Comparison of ENCODE assay signal across 9 cellular contexts in the genomic region with DNA sequence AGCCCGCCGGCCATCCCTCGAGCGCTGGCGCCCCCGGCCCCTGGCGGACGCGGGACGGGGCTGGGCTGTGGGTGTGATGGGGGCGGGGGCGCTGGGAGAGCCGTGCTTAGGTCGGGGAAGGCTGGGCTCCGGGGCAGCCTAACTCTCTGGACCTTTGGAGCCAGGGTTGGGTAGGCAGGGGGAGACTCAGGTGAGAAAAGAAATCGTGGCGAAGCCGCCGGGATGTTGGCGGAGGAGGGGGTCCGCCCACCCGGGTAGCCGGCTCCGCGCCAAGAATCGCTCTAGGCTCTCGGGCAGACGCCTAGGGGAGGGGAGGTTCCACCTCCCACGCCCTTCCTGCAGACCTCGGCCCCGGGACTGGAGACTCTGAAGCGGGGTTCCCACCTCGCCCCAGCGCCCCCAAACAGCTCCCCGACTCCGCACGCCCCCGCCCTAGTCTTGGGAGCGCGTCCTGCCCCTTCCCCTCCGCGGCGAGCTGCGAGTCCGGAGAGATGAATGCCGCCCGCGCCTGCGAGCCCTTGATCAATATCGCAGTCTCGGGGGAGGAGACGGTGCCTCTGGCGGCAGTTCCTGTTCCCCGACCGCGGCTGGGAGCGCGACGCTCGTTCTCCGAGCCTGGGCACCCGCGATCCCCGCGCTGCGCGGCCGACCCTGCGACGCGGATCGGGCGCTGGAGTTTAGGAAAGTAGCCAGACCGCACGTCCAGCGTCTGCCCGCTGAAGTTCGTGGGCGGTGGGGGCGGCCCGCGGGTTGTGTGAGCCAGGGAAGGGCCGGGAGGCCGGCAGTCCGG. TPM values are rescaled to one million over a fixed set of nuclear protein-coding genes. Genes with fewer than 3 reads are reported as not detected.
DNase-seq lines count a peak whose midpoint lies in the region; ATAC-seq and TF ChIP-seq lines count a peak whose summit lies in the region.
"Had no signal": no experiment of that assay in that cellular context is flagged by ENCODE, and none has a peak within 500 bp of the region (broad histone marks: within the 10 kb centered on the region; RNA-seq: fewer than 3 reads in every experiment).

No MANE protein-coding gene starts in this region.

- no peaks in the 10 kb centered on the region for H3K9me3 ChIP-seq in BE2C
- no peaks in the 10 kb centered on the region for H3K9me3 ChIP-seq in HUES48 (ENCODE audit: control insufficient read depth, insufficient read depth, low read length)
- H3K9me3 ChIP-seq in mesodermal cell (ENCODE audit: control insufficient read depth, low read length): no peaks in the 10 kb centered on the region
- H3K9me3 ChIP-seq in stomach smooth muscle (ENCODE audit: control insufficient read depth in 2 of 2, low read length in 2 of 2): no peaks in the 10 kb centered on the region
- H3K9me3 ChIP-seq: adrenal gland had no signal

- peaks cover 78% of the 10 kb centered on the region for H3K27me3 Mint-ChIP-seq in WTC11 (ENCODE audit: low read depth)

- CTCF ChIA-PET in WTC11 (lab: Charles Lee): interaction anchor here (0.6 to 4.9 kb wide), 30 partner anchors 9 to 356 kb away, joined by 3 to 103 read pairs (median 6); partner anchors contain the start of gene MAPT

- H3K9me3 Mint-ChIP-seq in WTC11: no peaks in the 10 kb centered on the region

- WGBS in mesodermal cell (ENCODE audit: insufficient coverage in 2 of 2), 2 experiments: 1% methylated on average over 40 to 66 of the region's 85 CpGs

- TF ChIP-seq CTCF in BE2C (IDR thresholded peaks at IDR 0.05; ENCODE audit: low read depth, low read length): no peak
- TF ChIP-seq CTCF in WTC11 (IDR thresholded peaks at IDR 0.05): no peak

- no peak overlapping the region for H3K9ac ChIP-seq in HUES48 (ENCODE audit: low read depth, low read length)
- H3K9ac ChIP-seq in stomach smooth muscle (ENCODE audit: low read length in 2 of 2): no peak overlapping the region

- no peak overlapping the region for H3K27ac Mint-ChIP-seq in WTC11

- ATAC-seq in WTC11: peak; percentile 28
- no peak for ATAC-seq in HG03025 (IDR thresholded peaks at IDR 0.05; ENCODE audit: low FRiP score, unreplicated experiment)
- ATAC-seq in GM19328 (IDR thresholded peaks at IDR 0.05; ENCODE audit: unreplicated experiment): no peak

- peaks cover 43% of the 10 kb centered on the region for H3K4me1 Mint-ChIP-seq in WTC11

- peak overlapping the region; percentile 73 for H3K4me3 Mint-ChIP-seq in WTC11

- no peak overlapping the region for H3K27ac ChIP-seq in HUES48 (ENCODE audit: low read depth, low read length)
- no peak overlapping the region for H3K27ac ChIP-seq in mesodermal cell (ENCODE audit: low read depth, low read length, severe bottlenecking)
- H3K27ac ChIP-seq in stomach smooth muscle (ENCODE audit: low read length): no peak overlapping the region
- H3K27ac ChIP-seq: adrenal gland had no signal

- DNase-seq in BE2C (peak; percentile 75), WTC11 (ENCODE audit: low spot score) (peak; percentile 52), dedifferentiated amniotic fluid mesenchymal stem cell (ENCODE audit: extremely low spot score) (peak; percentile 15)

- no peaks in the 10 kb centered on the region for H3K36me3 ChIP-seq in BE2C
- H3K36me3 ChIP-seq in HUES48 (ENCODE audit: control insufficient read depth, insufficient read depth, low read length): no peaks in the 10 kb centered on the region
- no peaks in the 10 kb centered on the region for H3K36me3 ChIP-seq in mesodermal cell (ENCODE audit: control insufficient read depth, insufficient read depth, low read length)
- no peaks in the 10 kb centered on the region for H3K36me3 ChIP-seq in stomach smooth muscle (ENCODE audit: control insufficient read depth in 2 of 2, insufficient read depth in 2 of 2, low read length in 2 of 2)
- H3K36me3 ChIP-seq: adrenal gland had no signal

- POLR2A ChIA-PET in WTC11 (lab: Charles Lee): interaction anchor here (0.6 to 1.5 kb wide), 3 partner anchors 13 to 377 kb away, joined by 3 to 6 read pairs (median 4); no protein-coding TSS in a partner anchor

- peak overlapping the region; percentile 38 for H3K4me3 ChIP-seq in BE2C (ENCODE audit: low read depth, low read length)
- H3K4me3 ChIP-seq in HUES48 (ENCODE audit: low read depth, low read length): peak overlapping the region; percentile 64
- H3K4me3 ChIP-seq in mesodermal cell (ENCODE audit: extremely low read depth, insufficient read depth, low read length, poor library complexity, severe bottlenecking): peak overlapping the region; percentile 44
- H3K4me3 ChIP-seq in stomach smooth muscle (ENCODE audit: low read length in 2 of 2): peak overlapping the region; percentile 52 to 69

- no peaks in the 10 kb centered on the region for H3K4me1 ChIP-seq in BE2C
- H3K4me1 ChIP-seq in HUES48 (ENCODE audit: control insufficient read depth, insufficient read depth, low read length): peaks cover 17% of the 10 kb centered on the region
- no peaks in the 10 kb centered on the region for H3K4me1 ChIP-seq in mesodermal cell (ENCODE audit: control insufficient read depth, insufficient read depth, low read length, poor library complexity, severe bottlenecking)
- H3K4me1 ChIP-seq in stomach smooth muscle (ENCODE audit: control insufficient read depth, insufficient read depth, low read length): peaks cover 24% of the 10 kb centered on the region

- H3K36me3 Mint-ChIP-seq in WTC11: no peaks in the 10 kb centered on the region

- peaks cover 94% of the 10 kb centered on the region for H3K27me3 ChIP-seq in BE2C
- H3K27me3 ChIP-seq in HUES48 (ENCODE audit: control insufficient read depth, insufficient read depth, low read length): peaks cover 84% of the 10 kb centered on the region
- peaks cover 37 to 41% of the 10 kb centered on the region in 2 donors for H3K27me3 ChIP-seq in stomach smooth muscle (ENCODE audit: control insufficient read depth in 1 of 2, insufficient read depth in 2 of 2, low read length in 2 of 2)

TF ChIP-seq in WTC11, 78 proteins besides CTCF, POLR2A, EP300 and RAD21:
- 0 out of 2 replicates have a peak, but pooled peaks have one; percentile 22 for TF ChIP-seq ZNF416 (CRISPR knock-in tag; IDR thresholded peaks at IDR 0.05)
- TF ChIP-seq HMGXB4 (CRISPR knock-in tag; IDR thresholded peaks at IDR 0.05): no peak
- no peak for TF ChIP-seq SOX15 (CRISPR knock-in tag; IDR thresholded peaks at IDR 0.05)
- no peak for TF ChIP-seq CBFB (CRISPR knock-in tag; IDR thresholded peaks at IDR 0.05; ENCODE audit: low read depth)
- no peak for TF ChIP-seq ZNF317 (CRISPR knock-in tag; IDR thresholded peaks at IDR 0.05; ENCODE audit: borderline replicate concordance, low read depth)
- peak; percentile 39; the same call in 1 of the 2 replicates for TF ChIP-seq FOXP1 (CRISPR knock-in tag; IDR thresholded peaks at IDR 0.05; ENCODE audit: borderline replicate concordance)
- 0 out of 2 replicates have a peak, but pooled peaks have one; percentile 63 for TF ChIP-seq E2F5 (CRISPR knock-in tag; IDR thresholded peaks at IDR 0.05)

RNA-seq across cellular contexts. Expression of gene CRHR1, which starts 0.7 kb away (rescaled TPM):
- not detected for polyA plus RNA-seq in BE2C (2012; ENCODE audit: insufficient read depth, insufficient read length, low read depth)
- total RNA-seq in WTC11 (2021): 0.92 to 1.6 TPM (median 1.5 TPM) in 3 replicates
- polyA plus RNA-seq in mesodermal cell (2013, experiment 1 of 2): 0.26 TPM
- 0.15 TPM for polyA plus RNA-seq in mesodermal cell (2013, experiment 2 of 2)
- polyA plus RNA-seq: adrenal gland had no signal

RNA-seq across cellular contexts. Expression of gene SPPL2C, which starts 59.9 kb away (rescaled TPM):
- not detected for polyA plus RNA-seq in BE2C (2012; ENCODE audit: insufficient read depth, insufficient read length, low read depth)
- not detected in 3 replicates for total RNA-seq in WTC11 (2021)
- not detected for polyA plus RNA-seq in mesodermal cell (2013, experiment 1 of 2)
- polyA plus RNA-seq in mesodermal cell (2013, experiment 2 of 2): not detected
- total RNA-seq: adrenal gland had no signal
- polyA plus RNA-seq: adrenal gland had no signal

Comparison
In these comparisons a context has a peak if more than half of its experiments do, and no peak if none do; other contexts are left out.
1. DNase-seq: peak in every context shown above with its lines; median percentile 75 in BE2C; 52 in WTC11; 15 in dedifferentiated amniotic fluid mesenchymal stem cell.